Comparison of ENCODE assay signal across 8 cellular contexts in genomic region chr13:110396913-110397379, GRCh38.
DNase-seq lines count a peak whose midpoint lies in the region; ATAC-seq, FAIRE-seq and TF ChIP-seq lines count a peak whose summit lies in the region.

No MANE protein-coding gene starts in this region.

- H3K27ac ChIP-seq in tibial artery, result peak overlapping the region; percentile 87 to 89

- no peaks in the 10 kb centered on the region for H3K9me3 ChIP-seq in tibial artery

- peak; percentile 83 for FAIRE-seq in endometrium (lab: Jason Lieb, UNC)

- H3K36me3 ChIP-seq in tibial artery, result no peaks in the 10 kb centered on the region

- intact Hi-C loops in tibial artery (cut with DNase I; ENCODE audit: low total_unique reads), result no loop called here

- DNase-seq in LNCaP clone FGC (ENCODE audit: low read depth) (peak; percentile 18), midbrain (lab: John Stamatoyannopoulos, UW) (peak; percentile 40), tibial artery (peak; percentile 98), NCI-H187 (lab: John Stamatoyannopoulos, UW) (no peak)

- no peaks in the 10 kb centered on the region for H3K27me3 ChIP-seq in tibial artery

- TF ChIP-seq CTCF in LNCaP clone FGC (IDR thresholded peaks at IDR 0.05; ENCODE audit: control insufficient read depth, extremely low read depth, insufficient read depth) (no peak), tibial artery (IDR thresholded peaks at IDR 0.05) (no peak)

- peaks cover 0 to 94% (median 63%) of the 10 kb centered on the region in 4 donors for H3K4me1 ChIP-seq in tibial artery

- H3K4me3 ChIP-seq in LNCaP clone FGC (ENCODE audit: low read depth, low read length) (no peak overlapping the region), tibial artery (peak overlapping the region; percentile 28 to 39)

- no peak for ATAC-seq in GM21825 (IDR thresholded peaks at IDR 0.05; ENCODE audit: unreplicated experiment)
- no peak for ATAC-seq in GM18873 (IDR thresholded peaks at IDR 0.05; ENCODE audit: low FRiP score, unreplicated experiment)
- no peak for ATAC-seq in GM18867 (IDR thresholded peaks at IDR 0.05; ENCODE audit: unreplicated experiment)

Comparison
In these comparisons a context has a peak if more than half of its experiments do, and no peak if none do; other contexts are left out.
1. DNase-seq: peak in LNCaP clone FGC (single experiment), midbrain (single experiment) and tibial artery (2 of 2); none in NCI-H187 (0 of 2).